In the genomic region with DNA sequence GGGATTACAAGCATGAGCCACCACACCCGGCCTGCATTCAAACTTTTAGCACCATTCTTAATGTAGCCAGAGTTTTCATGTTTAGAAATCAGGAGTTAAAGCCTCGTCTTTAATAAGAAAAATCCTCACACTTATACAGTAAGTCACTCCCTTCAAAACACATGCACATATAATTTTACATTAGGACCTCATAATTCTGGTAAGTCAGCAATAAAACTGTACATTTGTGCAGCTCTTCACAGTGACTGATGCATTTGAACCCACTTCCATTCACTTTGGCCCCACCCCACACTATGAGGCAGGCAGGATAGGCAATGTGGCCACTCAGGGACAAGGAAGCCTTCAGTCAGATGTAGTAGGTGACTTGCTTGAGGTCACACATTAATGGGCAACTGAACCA, we compare ENCODE assay signal across 2 cellular contexts.
TF ChIP-seq lines count a peak whose summit lies in the region.

No MANE protein-coding gene starts in this region.

TF ChIP-seq in HepG2, 621 proteins besides CTCF, POLR2A, EP300 and RAD21:
- TF ChIP-seq FLYWCH1 (CRISPR knock-in tag; IDR thresholded peaks at IDR 0.05) = no peak
- peak; percentile 32 to 52; a peak in 2 of 4 replicates for TF ChIP-seq MAFK (conservative IDR thresholded peaks at IDR 0.05 in 1 of 2, IDR thresholded peaks at IDR 0.05 in 1 of 2; ENCODE audit: low read length in 2 of 2)
- no peak for TF ChIP-seq SCMH1 (CRISPR knock-in tag; IDR thresholded peaks at IDR 0.05; ENCODE audit: borderline replicate concordance)

TF ChIP-seq in K562, 482 proteins besides CTCF, POLR2A, EP300 and RAD21:
- TF ChIP-seq ZNF316 (IDR thresholded peaks at IDR 0.05) (0 out of 2 replicates have a peak, but pooled peaks have one; percentile 24), C11orf30 (IDR thresholded peaks at IDR 0.05; ENCODE audit: low read depth) (0 out of 2 replicates have a peak, but pooled peaks have one; percentile 6), NR3C1 (CRISPR knock-in tag; IDR thresholded peaks at IDR 0.05) (no peak)
